23 cellular contexts compared by ENCODE assay signal in the genomic region with DNA sequence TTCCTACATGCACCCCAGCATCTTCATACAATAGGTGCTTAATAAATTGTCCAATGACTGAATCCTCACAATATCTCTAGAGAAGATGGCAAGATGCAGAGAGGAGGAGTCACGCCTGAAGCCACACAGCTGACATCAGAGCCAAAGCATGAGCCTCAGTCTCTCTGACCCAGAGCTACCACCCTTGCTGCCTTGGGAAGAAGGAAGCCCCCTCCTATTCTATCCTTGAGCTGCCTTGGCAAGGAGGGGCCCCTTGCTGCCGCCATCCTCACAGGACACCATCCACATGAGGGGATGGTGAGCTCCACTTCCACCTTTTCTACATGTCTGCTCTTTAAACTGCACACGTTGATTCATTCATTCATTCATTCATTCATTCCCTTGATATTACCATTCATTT. TPM values are rescaled to one million over a fixed set of nuclear protein-coding genes. Genes with fewer than 3 reads are reported as not detected.
"Had no signal": no experiment of that assay in that cellular context is flagged by ENCODE, and none has a peak within 500 bp of the region (broad histone marks: within the 10 kb centered on the region; RNA-seq: fewer than 3 reads in every experiment).

No MANE protein-coding gene starts in this region.

- H3K27ac ChIP-seq: KMS-11, RWPE1, SJCRH30 had no signal

- H3K36me3 ChIP-seq: SJCRH30 had no signal

- H3K4me2 ChIP-seq: KMS-11 had no signal

- DNase-seq: IMR-90, Kasumi-1, MM.1S, NCI-H1092 treated with DMSO at 0.1 percent for 48 hours, NCI-H1436, NCI-H187, NCI-H2029, NCI-H2081 treated with DMSO at 0.1 percent for 48 hours, NCI-H2171, NCI-H226, NCI-H446, NCI-H510A, NCI-H524 treated with DMSO at 0.1 percent for 48 hours, NCI-H69, NCI-H774, SHP77 treated with DMSO at 0.1 percent for 48 hours, SJCRH30 had no signal

- H3K27me3 ChIP-seq: SJCRH30 had no signal

- H3K9me3 ChIP-seq: SJCRH30 had no signal

- ATAC-seq: HepG2, SK-N-SH treated with all-trans-retinoic acid at 6 μM for 48 hours had no signal

- H3K4me1 ChIP-seq: SJCRH30 had no signal

- H3K4me3 ChIP-seq: SJCRH30 had no signal

- H3K9ac ChIP-seq: KMS-11 had no signal

RNA-seq across cellular contexts. Expression of a gene that starts 37.0 kb away (rescaled TPM):
- total RNA-seq: HepG2, HT1080, IMR-90, M059J, SJCRH30 had no signal
- polyA plus RNA-seq: HepG2, IMR-90 had no signal

RNA-seq across cellular contexts. Expression of a gene that starts 54.9 kb away (rescaled TPM):
- total RNA-seq: HepG2, HT1080, IMR-90, M059J, SJCRH30 had no signal
- polyA plus RNA-seq: HepG2, IMR-90 had no signal
